Comparison of ENCODE assay signal across 25 cellular contexts in the genomic region with DNA sequence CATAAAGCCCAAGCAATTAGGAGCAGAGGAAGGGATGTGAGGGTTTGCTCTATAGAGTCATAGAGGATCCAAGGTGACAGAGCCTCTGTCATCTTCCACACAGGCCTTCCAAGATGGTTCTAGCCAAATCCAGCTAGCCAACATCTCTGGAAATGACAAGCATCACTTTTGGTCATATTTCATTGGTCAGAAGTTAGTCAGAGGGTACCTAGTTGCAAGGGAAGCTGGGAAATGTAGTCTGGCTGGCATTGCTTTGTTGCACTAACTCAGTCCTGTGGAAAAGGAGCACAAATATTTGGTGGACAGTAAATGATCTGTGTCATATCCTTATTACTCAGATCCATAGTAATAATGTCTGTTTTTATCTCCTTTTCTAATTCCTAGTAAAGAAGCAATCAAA.
A peak's percentile ranks its signal among the peaks of the same experiment; 100 is the strongest.
DNase-seq lines count a peak whose midpoint lies in the region; FAIRE-seq and TF ChIP-seq lines count a peak whose summit lies in the region.
"Had no signal": no experiment of that assay in that cellular context is flagged by ENCODE, and none has a peak within 500 bp of the region (broad histone marks: within the 10 kb centered on the region; RNA-seq: fewer than 3 reads in every experiment).

No MANE protein-coding gene starts in this region.

- POLR2A ChIA-PET in H1 (lab: Charles Lee; ENCODE audit: partially characterized antibody), result no interaction called here

- no peak overlapping the region for H3K14ac ChIP-seq in H1 (ENCODE audit: insufficient read length)

- no peak overlapping the region for H3K18ac ChIP-seq in H1 (ENCODE audit: extremely low read depth, low read length)

- CTCF ChIA-PET in H1 (lab: Charles Lee; ENCODE audit: partially characterized antibody), result interaction anchor here (1.2 to 1.7 kb wide), 3 partner anchors 16 to 37 kb away, joined by 3 to 10 read pairs (median 5); no protein-coding TSS in a partner anchor

- H2BK12ac ChIP-seq in H1 (ENCODE audit: low read depth, low read length), result no peak overlapping the region

- no peak overlapping the region for H2BK20ac ChIP-seq in H1 (ENCODE audit: low read length)

- no peak overlapping the region for H3K4me3 ChIP-seq in H1 (ENCODE audit: extremely low read depth in 1 of 4, insufficient read depth in 2 of 4, low read depth in 3 of 4, low read length in 4 of 4)
- H3K4me3 ChIP-seq in WERI-Rb-1 (ENCODE audit: low read depth, low read length), result no peak overlapping the region
- H3K4me3 ChIP-seq: BLaER1, GM12878 had no signal

- no peak overlapping the region for H2AFZ ChIP-seq in H1 (ENCODE audit: low read length)

- H4K8ac ChIP-seq in H1 (ENCODE audit: extremely low read depth, insufficient read depth, low read length), result no peak overlapping the region

- H3K9me3 ChIP-seq in H1 (ENCODE audit: insufficient read depth in 2 of 2, low read depth in 1 of 2, low read length in 1 of 2) (peaks cover 8 to 14% of the 10 kb centered on the region in 2 experiments), WERI-Rb-1 (ENCODE audit: severe bottlenecking) (peaks cover 3% of the 10 kb centered on the region)
- H3K9me3 ChIP-seq: BE2C had no signal

- TF ChIP-seq EP300 in H1 (IDR thresholded peaks at IDR 0.05; ENCODE audit: borderline replicate concordance in 1 of 2, low read depth in 2 of 2, low read length in 2 of 2), result no peak

- H2BK5ac ChIP-seq in H1 (ENCODE audit: low read depth, low read length), result no peak overlapping the region

- no peaks in the 10 kb centered on the region for H4K20me1 ChIP-seq in H1 (replicated peaks in 1 of 2; ENCODE audit: control insufficient read depth in 1 of 2, insufficient read depth in 2 of 2, low read length in 2 of 2)
- H4K20me1 ChIP-seq: BLaER1 had no signal

- TF ChIP-seq RAD21 in H1 (IDR thresholded peaks at IDR 0.05 in 1 of 2, conservative IDR thresholded peaks at IDR 0.05 in 1 of 2; ENCODE audit: low read depth in 2 of 2, low read length in 2 of 2), result no peak

- in situ Hi-C loops in SK-MEL-5 (cut with HindIII; ENCODE audit: low pct_unique_long_range_greater_than_20kb, low sequenced_read_pairs), result no loop called here

- no peaks in the 10 kb centered on the region for H3K27me3 ChIP-seq in H1 (replicated peaks in 1 of 4; ENCODE audit: control insufficient read depth in 3 of 4, extremely low read depth in 1 of 4, insufficient read depth in 3 of 4, low read length in 3 of 4)
- H3K27me3 ChIP-seq in WERI-Rb-1 (ENCODE audit: insufficient read depth, low read depth, severe bottlenecking), result no peaks in the 10 kb centered on the region
- H3K27me3 ChIP-seq: BE2C, BLaER1 had no signal

- TF ChIP-seq POLR2A in H1 (IDR thresholded peaks at IDR 0.05; ENCODE audit: control extremely low read depth in 1 of 2, low read depth in 2 of 2, low read length in 2 of 2), result no peak

- no peak overlapping the region for H3K9ac ChIP-seq in H1 (replicated peaks in 1 of 4; ENCODE audit: extremely low read depth in 1 of 4, low read depth in 3 of 4, low read length in 3 of 4)
- H3K9ac ChIP-seq: BLaER1 had no signal

- H2BK15ac ChIP-seq in H1 (ENCODE audit: low read length), result no peak overlapping the region

- TF ChIP-seq CTCF in H1 (IDR thresholded peaks at IDR 0.05; ENCODE audit: control extremely low read depth in 1 of 3, insufficient read depth in 1 of 3, low read depth in 1 of 3, low read length in 3 of 3) (no peak), WERI-Rb-1 (IDR thresholded peaks at IDR 0.05; ENCODE audit: low read depth, low read length) (no peak)

- no peaks in the 10 kb centered on the region for H3K79me1 ChIP-seq in H1 (ENCODE audit: low read depth, low read length)

- H3K79me2 ChIP-seq in H1 (ENCODE audit: control insufficient read depth in 1 of 2, insufficient read depth in 2 of 2, low read length in 2 of 2), result no peaks in the 10 kb centered on the region

- H2AK5ac ChIP-seq in H1 (ENCODE audit: low read depth, low read length), result no peak overlapping the region

- H3K4me2 ChIP-seq in H1 (ENCODE audit: insufficient read depth in 1 of 2, low read depth in 2 of 2, low read length in 2 of 2), result no peak overlapping the region
- H3K4me2 ChIP-seq: BLaER1 had no signal

- H3K4ac ChIP-seq in H1 (replicated peaks; ENCODE audit: insufficient read length, low read depth, low read length), result no peak overlapping the region

- FAIRE-seq in H1 (lab: Jason Lieb, UNC), result no peak
- FAIRE-seq: A204.1, GM12878, GM12892, GM18507 had no signal

- no peak overlapping the region for H4K5ac ChIP-seq in H1 (ENCODE audit: insufficient read length, low read depth, low read length)

- no peak overlapping the region for H3K56ac ChIP-seq in H1 (replicated peaks; ENCODE audit: insufficient read length, low read depth, low read length)

- DNase-seq in SK-MEL-5 (ENCODE audit: low read depth, low spot score), result peak; percentile 1
- no peak for DNase-seq in H1 (ENCODE audit: low read depth in 1 of 2, low spot score in 2 of 2)
- no peak for DNase-seq in GM19238 (ENCODE audit: insufficient read length, low spot score)
- no peak for DNase-seq in activated CD8-positive, alpha-beta memory T cell treated with anti-CD3 and anti-CD28 coated beads for 24 hours
- DNase-seq in WERI-Rb-1, result no peak
- DNase-seq: 8988T; ACHN; BE2C; C1 segment of cervical spinal cord; CD4-positive, alpha-beta memory T cell; CD4-positive, CD25-positive, alpha-beta regulatory T cell; CD8-positive, alpha-beta memory T cell; COR-L47; DMS 273 treated with DMSO at 0.1 percent for 48 hours; DMS153; DMS53; DMS79; DND-41; EL; GDM1 had no signal

- H3K23me2 ChIP-seq in H1 (ENCODE audit: low read depth, low read length), result no peaks in the 10 kb centered on the region

- H3K4me1 ChIP-seq in H1 (replicated peaks in 1 of 4; ENCODE audit: control insufficient read depth in 3 of 4, insufficient read depth in 4 of 4, low read length in 3 of 4), result no peaks in the 10 kb centered on the region
- H3K4me1 ChIP-seq: BE2C, BLaER1 had no signal

- H4K91ac ChIP-seq in H1 (replicated peaks; ENCODE audit: insufficient read length, low read length), result no peak overlapping the region

- H3K27ac ChIP-seq in H1 (ENCODE audit: low read depth, low read length), result no peak overlapping the region
- no peak overlapping the region for H3K27ac ChIP-seq in WERI-Rb-1
- H3K27ac ChIP-seq: BLaER1 had no signal

- no peaks in the 10 kb centered on the region for H3K36me3 ChIP-seq in H1 (ENCODE audit: control insufficient read depth in 2 of 4, insufficient read depth in 4 of 4, low read length in 3 of 4)
- H3K36me3 ChIP-seq in WERI-Rb-1, result no peaks in the 10 kb centered on the region
- H3K36me3 ChIP-seq: BE2C, BLaER1 had no signal

- H2BK120ac ChIP-seq in H1 (replicated peaks; ENCODE audit: low read depth, low read length), result no peak overlapping the region

- H3K23ac ChIP-seq in H1 (ENCODE audit: insufficient read length), result no peak overlapping the region

TF ChIP-seq in H1, 55 proteins besides CTCF, POLR2A, EP300 and RAD21:
- peak; percentile 22; the same call in 1 of the 2 replicates for TF ChIP-seq SIX5 (IDR thresholded peaks at IDR 0.05; ENCODE audit: low read depth, low read length)
- TF ChIP-seq KDM5A (IDR thresholded peaks at IDR 0.05; ENCODE audit: low read length), result no peak
- no peak for TF ChIP-seq KDM1A (IDR thresholded peaks at IDR 0.05; ENCODE audit: borderline replicate concordance, low read length)
